10 cellular contexts compared by ENCODE assay signal in the genomic region with DNA sequence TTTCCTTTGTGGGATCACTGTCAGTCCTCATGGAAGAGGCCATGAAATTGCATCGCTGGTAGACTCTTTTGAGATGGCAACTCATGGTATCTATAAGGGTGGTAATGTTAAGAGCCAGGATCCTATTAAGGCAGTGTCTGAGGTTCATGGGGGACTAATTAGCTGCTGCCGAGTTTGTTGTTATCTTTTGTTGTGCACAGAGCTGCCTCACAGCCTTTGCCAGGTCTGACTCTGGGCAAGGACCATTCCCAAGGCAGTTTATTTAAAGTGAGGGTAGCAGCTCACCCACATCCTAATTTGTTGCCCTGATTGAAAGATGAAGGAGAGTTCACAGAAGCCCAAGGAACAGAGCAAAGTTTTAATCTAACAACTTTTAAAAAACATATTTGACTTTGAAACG. TPM values are rescaled to one million over a fixed set of nuclear protein-coding genes. Genes with fewer than 3 reads are reported as not detected.
DNase-seq lines count a peak whose midpoint lies in the region; TF ChIP-seq lines count a peak whose summit lies in the region.
"Had no signal": no experiment of that assay in that cellular context is flagged by ENCODE, and none has a peak within 500 bp of the region (broad histone marks: within the 10 kb centered on the region; RNA-seq: fewer than 3 reads in every experiment).

No MANE protein-coding gene starts in this region.

- no peaks in the 10 kb centered on the region for H3K27me3 ChIP-seq in CD4-positive, alpha-beta memory T cell (ENCODE audit: insufficient read depth, low read length)
- H3K27me3 ChIP-seq in KMS-11 (ENCODE audit: insufficient read depth, low read depth) (no peaks in the 10 kb centered on the region), neutrophil (no peaks in the 10 kb centered on the region)
- no peaks in the 10 kb centered on the region for H3K27me3 ChIP-seq in effector memory CD4-positive, alpha-beta T cell (replicated peaks; ENCODE audit: control insufficient read depth, insufficient read depth, low read length, poor library complexity, severe bottlenecking)
- H3K27me3 ChIP-seq: body of pancreas had no signal

- H3K36me3 ChIP-seq in CD4-positive, alpha-beta memory T cell (ENCODE audit: insufficient read depth, low read length) = no peaks in the 10 kb centered on the region
- H3K36me3 ChIP-seq in KMS-11 (ENCODE audit: insufficient read depth) = no peaks in the 10 kb centered on the region
- H3K36me3 ChIP-seq in effector memory CD4-positive, alpha-beta T cell (ENCODE audit: control insufficient read depth, insufficient read depth, low read length) = no peaks in the 10 kb centered on the region
- no peaks in the 10 kb centered on the region for H3K36me3 ChIP-seq in neutrophil
- H3K36me3 ChIP-seq: HAP-1 had no signal

- no peak overlapping the region for H3K4me3 ChIP-seq in CD4-positive, alpha-beta memory T cell (ENCODE audit: low read length in 2 of 2)
- H3K4me3 ChIP-seq in KMS-11 (IDR thresholded peaks at IDR 0.05; ENCODE audit: insufficient read depth, low read depth, low read length) (no peak overlapping the region), neutrophil (ENCODE audit: low read depth in 1 of 2, low read length in 1 of 2) (no peak overlapping the region)
- H3K4me3 ChIP-seq in effector memory CD4-positive, alpha-beta T cell (ENCODE audit: insufficient read depth, low read depth, low read length, poor library complexity, severe bottlenecking) = peak overlapping the region; percentile 1
- H3K4me3 ChIP-seq: body of pancreas, HAP-1 had no signal

- H3K27ac ChIP-seq in CD4-positive, alpha-beta memory T cell (ENCODE audit: low read depth, low read length) = peak overlapping the region; percentile 37
- H3K27ac ChIP-seq in KMS-11 (no peak overlapping the region), neutrophil (peak overlapping the region; percentile 46)
- peak overlapping the region; percentile 50 for H3K27ac ChIP-seq in effector memory CD4-positive, alpha-beta T cell (ENCODE audit: insufficient read depth, low read length, poor library complexity, severe bottlenecking)

- H4K20me1 ChIP-seq in KMS-11 (ENCODE audit: insufficient read depth) = peaks cover 41% of the 10 kb centered on the region

- peaks cover 100% of the 10 kb centered on the region for H3K4me1 ChIP-seq in CD4-positive, alpha-beta memory T cell (ENCODE audit: insufficient read depth, low read length)
- H3K4me1 ChIP-seq in KMS-11 (ENCODE audit: low read depth, poor library complexity, severe bottlenecking) (peaks cover 96% of the 10 kb centered on the region), neutrophil (ENCODE audit: control insufficient read depth in 1 of 2, insufficient read depth in 1 of 2, low read depth in 1 of 2, low read length in 1 of 2) (peaks cover 63 to 66% of the 10 kb centered on the region in 2 experiments)
- H3K4me1 ChIP-seq in effector memory CD4-positive, alpha-beta T cell (ENCODE audit: control insufficient read depth, insufficient read depth, low read length, poor library complexity, severe bottlenecking) = peaks cover 72% of the 10 kb centered on the region

- H3K9me3 ChIP-seq in CD4-positive, alpha-beta memory T cell (ENCODE audit: control insufficient read depth in 1 of 2, low read length in 2 of 2) = no peaks in the 10 kb centered on the region
- H3K9me3 ChIP-seq in effector memory CD4-positive, alpha-beta T cell (ENCODE audit: control insufficient read depth, low read length) = no peaks in the 10 kb centered on the region
- H3K9me3 ChIP-seq in neutrophil = no peaks in the 10 kb centered on the region
- H3K9me3 ChIP-seq: body of pancreas, HAP-1 had no signal

- H2AFZ ChIP-seq in KMS-11 (ENCODE audit: low read depth) = no peak overlapping the region

- peak overlapping the region; percentile 84 to 96 (median 91) for H3K27ac Mint-ChIP-seq in CD4-positive, alpha-beta memory T cell

- peak overlapping the region; percentile 31; the same call in 1 of the 2 replicates for H3K4me2 ChIP-seq in KMS-11

- H3K27me3 Mint-ChIP-seq in CD4-positive, alpha-beta memory T cell = no peaks in the 10 kb centered on the region

- TF ChIP-seq CTCF in KMS-11 (conservative IDR thresholded peaks at IDR 0.05; ENCODE audit: low read depth, low read length) (no peak), neutrophil (IDR thresholded peaks at IDR 0.05) (no peak), GM10248 (IDR thresholded peaks at IDR 0.05; ENCODE audit: control extremely low read depth, extremely low read depth, low read depth, missing control alignments) (no peak)

- H3K9ac ChIP-seq in KMS-11 = no peak overlapping the region

- H3K4me1 Mint-ChIP-seq in CD4-positive, alpha-beta memory T cell = peaks cover 78 to 100% (median 92%) of the 10 kb centered on the region in 4 donors

- DNase-seq in CD4-positive, alpha-beta memory T cell = no peak
- no peak for DNase-seq in effector memory CD4-positive, alpha-beta T cell
- no peak for DNase-seq in stimulated activated CD4-positive, alpha-beta T cell treated with anti-CD3 and anti-CD28 coated beads, Interleukin-12 subunit alpha, Interleukin-12 subunit beta, amount 100 ng/mL, for 4 hours
- DNase-seq in activated gamma-delta T cell (lab: John Stamatoyannopoulos, UW) = no peak
- DNase-seq in SHP77 (lab: John Stamatoyannopoulos, UW) = no peak
- DNase-seq in GM10248 (ENCODE audit: extremely low spot score) = no peak
- DNase-seq: body of pancreas had no signal

- intact Hi-C loops in CD4-positive, alpha-beta memory T cell (cut with micrococcal nuclease) = loop anchor here (2.0 kb wide), 1 partner anchor 18 kb away; no protein-coding TSS in a partner anchor

- POLR2A ChIA-PET in CD4-positive, alpha-beta memory T cell (lab: Charles Lee; ENCODE audit: partially characterized antibody) = interaction anchor here (1.3 to 3.9 kb wide), 5 partner anchors 8 to 45 kb away, joined by 4 to 32 read pairs (median 6); a partner anchor contains a TSS
- POLR2A ChIA-PET in GM10248 (lab: Yijun Ruan, JAX) = no interaction called here

- CTCF ChIA-PET in CD4-positive, alpha-beta memory T cell (lab: Charles Lee; ENCODE audit: partially characterized antibody) = interaction anchor here (0.7 to 2.0 kb wide), 2 partner anchors 8 to 80 kb away, joined by 3 to 4 read pairs; no protein-coding TSS in a partner anchor
- CTCF ChIA-PET in GM10248 (lab: Yijun Ruan, JAX) = interaction anchor here (1.1 to 1.5 kb wide), 4 partner anchors 10 to 84 kb away, joined by 3 to 4 read pairs (median 3); no protein-coding TSS in a partner anchor

- peaks cover 0 to 4% (median 0%) of the 10 kb centered on the region in 8 donors for H3K9me3 Mint-ChIP-seq in CD4-positive, alpha-beta memory T cell

- peak overlapping the region; percentile 57 to 79 (median 76) for H3K4me3 Mint-ChIP-seq in CD4-positive, alpha-beta memory T cell

- peaks cover 100% of the 10 kb centered on the region for H3K79me2 ChIP-seq in KMS-11 (ENCODE audit: insufficient read depth, low read depth)

- peaks cover 0 to 16% of the 10 kb centered on the region in 2 donors for H3K36me3 Mint-ChIP-seq in CD4-positive, alpha-beta memory T cell

RNA-seq across cellular contexts. Expression of a gene that starts 7.9 kb away (rescaled TPM):
- total RNA-seq in CD4-positive, alpha-beta memory T cell = 100 to 1,000 TPM; 227 to 245 TPM
- polyA plus RNA-seq in CD4-positive, alpha-beta memory T cell = 10 to 100 TPM; 18.5 to 57.4 TPM
